8 cellular contexts compared by ENCODE assay signal in the genomic region with DNA sequence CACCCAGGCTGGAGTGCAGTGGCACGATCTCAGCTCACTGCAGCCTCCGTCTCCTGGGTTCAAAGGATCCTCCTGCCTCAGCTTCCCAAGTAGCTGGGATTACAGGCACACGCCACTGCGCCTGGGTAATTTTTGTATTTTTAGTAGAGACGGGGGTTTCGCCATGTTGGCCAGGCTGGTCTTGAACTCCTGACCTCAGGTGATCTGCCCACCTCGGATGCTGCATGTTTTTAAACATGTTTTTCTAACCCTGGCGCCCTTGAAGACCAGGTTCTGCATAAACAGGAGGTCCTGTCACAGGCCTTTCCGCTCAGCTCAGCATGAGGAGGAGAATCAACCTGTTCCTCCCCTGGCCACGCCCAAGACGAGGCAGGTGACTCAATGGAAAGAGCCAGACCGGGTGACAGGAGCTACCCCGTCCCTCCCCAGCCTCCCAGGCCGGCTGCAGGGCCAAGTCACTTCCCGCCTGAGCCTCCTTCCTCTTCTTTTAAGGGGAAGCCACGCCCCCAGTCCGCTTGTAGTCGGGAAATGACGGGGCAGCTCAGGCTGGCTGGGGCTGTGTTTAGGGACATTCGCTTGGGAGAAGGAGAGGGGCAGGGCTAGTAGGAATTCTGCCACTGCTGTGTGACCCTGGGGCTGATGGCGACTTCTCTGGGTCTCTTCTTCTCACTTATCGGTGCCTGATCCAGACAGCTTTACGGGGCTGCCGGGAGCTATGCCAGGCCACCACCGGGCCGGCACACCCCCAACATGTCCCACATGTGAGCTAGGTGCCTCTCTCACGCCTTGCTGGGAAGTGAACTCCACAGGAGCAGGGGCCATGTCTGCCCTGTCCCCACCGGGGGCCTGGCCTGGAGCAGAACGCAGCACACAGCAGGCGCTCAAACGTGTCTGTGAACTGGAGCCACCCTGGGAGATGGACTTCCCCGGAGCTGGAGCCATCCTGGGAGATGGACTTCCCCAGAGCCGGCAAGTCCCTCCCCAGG. TPM values are rescaled to one million over a fixed set of nuclear protein-coding genes. Genes with fewer than 3 reads are reported as not detected.
DNase-seq lines count a peak whose midpoint lies in the region; ATAC-seq and TF ChIP-seq lines count a peak whose summit lies in the region.

No MANE protein-coding gene starts in this region.

- H3K9me3 Mint-ChIP-seq in T-cell, result no peaks in the 10 kb centered on the region

- peaks cover 19% of the 10 kb centered on the region for H3K36me3 ChIP-seq in GM06990 (ENCODE audit: control insufficient read depth, insufficient read depth, low read length)

- peak; percentile 41 for ATAC-seq in HG02981 (IDR thresholded peaks at IDR 0.05; ENCODE audit: unreplicated experiment)
- peak; percentile 67 to 79 (median 76) for ATAC-seq in T-cell (replicated peaks in 1 of 4)

- peaks cover 49 to 77% (median 71%) of the 10 kb centered on the region in 3 donors for H3K4me1 Mint-ChIP-seq in T-cell

- no peak for TF ChIP-seq CTCF in GM06990 (IDR thresholded peaks at IDR 0.05; ENCODE audit: insufficient read depth, low read length, poor library complexity, severe bottlenecking)

- peaks cover 7% of the 10 kb centered on the region for H3K36me3 Mint-ChIP-seq in T-cell

- CTCF ChIA-PET in T-cell (lab: Charles Lee), result interaction anchor here in 1 of 2 donors (0.6 to 1.3 kb wide), 3 partner anchors 10 to 95 kb away, joined by 3 to 6 read pairs (median 4); no protein-coding TSS in a partner anchor

- POLR2A ChIA-PET in T-cell (lab: Charles Lee), result interaction anchor here (0.6 to 0.8 kb wide), 3 partner anchors 96 to 309 kb away, joined by 3 to 8 read pairs (median 3); no protein-coding TSS in a partner anchor

- H3K4me3 Mint-ChIP-seq in T-cell, result peak overlapping the region; percentile 82 to 87 (median 83)

- no peaks in the 10 kb centered on the region for H3K27me3 Mint-ChIP-seq in T-cell

- peak; percentile 84 for DNase-seq in GM06990 (ENCODE audit: extremely low read depth, insufficient read length)
- DNase-seq in T-cell, result peak; percentile 58 to 90 (median 72)
- peak; percentile 82 for DNase-seq in activated naive CD8-positive, alpha-beta T cell treated with anti-CD3 and anti-CD28 coated beads, Interleukin-2, amount 50 U/mL, for 16 hours (ENCODE audit: low read depth, low spot score)
- peak in 30 of 51 donors; percentile 18 to 81 (median 48) for DNase-seq in hypothalamus (lab: John Stamatoyannopoulos, UW)
- DNase-seq in stimulated activated CD4-positive, alpha-beta T cell treated with anti-CD3 and anti-CD28 coated beads, Interleukin-12 subunit alpha, Interleukin-12 subunit beta, amount 100 ng/mL, for 4 hours, result peak; percentile 89
- DNase-seq in cortex of kidney (lab: John Stamatoyannopoulos, UW), result no peak
- DNase-seq in retina, result no peak

- H3K27ac Mint-ChIP-seq in T-cell, result peak overlapping the region; percentile 98 to 100

- peak overlapping the region; percentile 40 for H3K4me3 ChIP-seq in GM06990 (replicated peaks; ENCODE audit: low read depth, low read length)

- H3K27me3 ChIP-seq in GM06990 (replicated peaks; ENCODE audit: control insufficient read depth, insufficient read depth, low read length), result no peaks in the 10 kb centered on the region

RNA-seq across cellular contexts. Expression of a gene that starts 6.1 kb away (rescaled TPM):
- total RNA-seq in T-cell, result 10 to 100 TPM; 50.1 to 96.1 (median 84.1) TPM

RNA-seq across cellular contexts. Expression of a gene that starts 56.9 kb away (rescaled TPM):
- 10 to 100 TPM; 76.3 to 99.0 (median 92.4) TPM for total RNA-seq in T-cell

Comparison
In these comparisons a context has a peak if more than half of its experiments do, and no peak if none do; other contexts are left out.
1. DNase-seq: peak in GM06990 (single experiment), T-cell (34 of 34), activated naive CD8-positive, alpha-beta T cell treated with anti-CD3 and anti-CD28 coated beads, Interleukin-2, amount 50 U/mL, for 16 hours (single experiment), hypothalamus (30 of 51) and stimulated activated CD4-positive, alpha-beta T cell treated with anti-CD3 and anti-CD28 coated beads, Interleukin-12 subunit alpha, Interleukin-12 subunit beta, amount 100 ng/mL, for 4 hours (single experiment); none in cortex of kidney (single experiment) and retina (single experiment).